In the genomic region with DNA sequence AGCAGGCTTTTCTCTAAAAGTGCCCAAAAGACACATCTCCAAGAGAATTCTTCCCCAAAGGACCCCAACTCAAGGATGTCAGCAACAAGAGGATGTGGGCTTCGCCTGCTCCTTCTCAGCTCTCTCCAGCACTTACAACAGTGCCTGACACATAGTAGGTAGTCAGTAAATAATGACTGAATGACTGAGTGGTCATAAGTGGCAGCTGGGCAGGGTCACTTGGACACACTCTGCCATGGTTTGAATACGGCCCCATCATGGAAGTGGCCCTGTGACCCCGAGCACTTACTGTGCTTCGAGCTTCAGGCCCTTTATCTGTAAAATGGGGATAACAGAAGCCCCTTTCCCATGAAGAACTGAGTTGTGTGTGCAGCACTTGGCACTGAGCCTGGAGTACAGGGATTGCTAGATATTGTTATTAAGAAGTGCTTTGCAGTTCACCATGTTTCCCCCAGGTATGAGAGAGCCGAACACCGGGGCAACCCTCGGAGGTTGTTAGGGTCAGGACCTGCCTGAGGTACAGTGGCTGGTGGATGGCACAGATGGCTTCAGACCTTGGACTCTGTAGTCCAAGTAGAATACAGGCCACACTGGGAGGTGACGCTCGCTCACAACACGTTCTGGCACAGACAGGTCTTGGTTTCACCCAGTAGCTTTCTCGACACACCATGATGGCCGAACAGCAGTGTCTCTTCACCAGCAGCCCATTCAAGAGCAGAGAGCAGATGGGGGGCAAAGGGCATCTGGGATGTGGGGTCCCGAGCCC, we compare ENCODE assay signal across 1 cellular context.
TF ChIP-seq lines count a peak whose summit lies in the region.

No MANE protein-coding gene starts in this region.

TF ChIP-seq in GM23338, 12 proteins besides CTCF, POLR2A, EP300 and RAD21:
- TF ChIP-seq, protein P1, sequence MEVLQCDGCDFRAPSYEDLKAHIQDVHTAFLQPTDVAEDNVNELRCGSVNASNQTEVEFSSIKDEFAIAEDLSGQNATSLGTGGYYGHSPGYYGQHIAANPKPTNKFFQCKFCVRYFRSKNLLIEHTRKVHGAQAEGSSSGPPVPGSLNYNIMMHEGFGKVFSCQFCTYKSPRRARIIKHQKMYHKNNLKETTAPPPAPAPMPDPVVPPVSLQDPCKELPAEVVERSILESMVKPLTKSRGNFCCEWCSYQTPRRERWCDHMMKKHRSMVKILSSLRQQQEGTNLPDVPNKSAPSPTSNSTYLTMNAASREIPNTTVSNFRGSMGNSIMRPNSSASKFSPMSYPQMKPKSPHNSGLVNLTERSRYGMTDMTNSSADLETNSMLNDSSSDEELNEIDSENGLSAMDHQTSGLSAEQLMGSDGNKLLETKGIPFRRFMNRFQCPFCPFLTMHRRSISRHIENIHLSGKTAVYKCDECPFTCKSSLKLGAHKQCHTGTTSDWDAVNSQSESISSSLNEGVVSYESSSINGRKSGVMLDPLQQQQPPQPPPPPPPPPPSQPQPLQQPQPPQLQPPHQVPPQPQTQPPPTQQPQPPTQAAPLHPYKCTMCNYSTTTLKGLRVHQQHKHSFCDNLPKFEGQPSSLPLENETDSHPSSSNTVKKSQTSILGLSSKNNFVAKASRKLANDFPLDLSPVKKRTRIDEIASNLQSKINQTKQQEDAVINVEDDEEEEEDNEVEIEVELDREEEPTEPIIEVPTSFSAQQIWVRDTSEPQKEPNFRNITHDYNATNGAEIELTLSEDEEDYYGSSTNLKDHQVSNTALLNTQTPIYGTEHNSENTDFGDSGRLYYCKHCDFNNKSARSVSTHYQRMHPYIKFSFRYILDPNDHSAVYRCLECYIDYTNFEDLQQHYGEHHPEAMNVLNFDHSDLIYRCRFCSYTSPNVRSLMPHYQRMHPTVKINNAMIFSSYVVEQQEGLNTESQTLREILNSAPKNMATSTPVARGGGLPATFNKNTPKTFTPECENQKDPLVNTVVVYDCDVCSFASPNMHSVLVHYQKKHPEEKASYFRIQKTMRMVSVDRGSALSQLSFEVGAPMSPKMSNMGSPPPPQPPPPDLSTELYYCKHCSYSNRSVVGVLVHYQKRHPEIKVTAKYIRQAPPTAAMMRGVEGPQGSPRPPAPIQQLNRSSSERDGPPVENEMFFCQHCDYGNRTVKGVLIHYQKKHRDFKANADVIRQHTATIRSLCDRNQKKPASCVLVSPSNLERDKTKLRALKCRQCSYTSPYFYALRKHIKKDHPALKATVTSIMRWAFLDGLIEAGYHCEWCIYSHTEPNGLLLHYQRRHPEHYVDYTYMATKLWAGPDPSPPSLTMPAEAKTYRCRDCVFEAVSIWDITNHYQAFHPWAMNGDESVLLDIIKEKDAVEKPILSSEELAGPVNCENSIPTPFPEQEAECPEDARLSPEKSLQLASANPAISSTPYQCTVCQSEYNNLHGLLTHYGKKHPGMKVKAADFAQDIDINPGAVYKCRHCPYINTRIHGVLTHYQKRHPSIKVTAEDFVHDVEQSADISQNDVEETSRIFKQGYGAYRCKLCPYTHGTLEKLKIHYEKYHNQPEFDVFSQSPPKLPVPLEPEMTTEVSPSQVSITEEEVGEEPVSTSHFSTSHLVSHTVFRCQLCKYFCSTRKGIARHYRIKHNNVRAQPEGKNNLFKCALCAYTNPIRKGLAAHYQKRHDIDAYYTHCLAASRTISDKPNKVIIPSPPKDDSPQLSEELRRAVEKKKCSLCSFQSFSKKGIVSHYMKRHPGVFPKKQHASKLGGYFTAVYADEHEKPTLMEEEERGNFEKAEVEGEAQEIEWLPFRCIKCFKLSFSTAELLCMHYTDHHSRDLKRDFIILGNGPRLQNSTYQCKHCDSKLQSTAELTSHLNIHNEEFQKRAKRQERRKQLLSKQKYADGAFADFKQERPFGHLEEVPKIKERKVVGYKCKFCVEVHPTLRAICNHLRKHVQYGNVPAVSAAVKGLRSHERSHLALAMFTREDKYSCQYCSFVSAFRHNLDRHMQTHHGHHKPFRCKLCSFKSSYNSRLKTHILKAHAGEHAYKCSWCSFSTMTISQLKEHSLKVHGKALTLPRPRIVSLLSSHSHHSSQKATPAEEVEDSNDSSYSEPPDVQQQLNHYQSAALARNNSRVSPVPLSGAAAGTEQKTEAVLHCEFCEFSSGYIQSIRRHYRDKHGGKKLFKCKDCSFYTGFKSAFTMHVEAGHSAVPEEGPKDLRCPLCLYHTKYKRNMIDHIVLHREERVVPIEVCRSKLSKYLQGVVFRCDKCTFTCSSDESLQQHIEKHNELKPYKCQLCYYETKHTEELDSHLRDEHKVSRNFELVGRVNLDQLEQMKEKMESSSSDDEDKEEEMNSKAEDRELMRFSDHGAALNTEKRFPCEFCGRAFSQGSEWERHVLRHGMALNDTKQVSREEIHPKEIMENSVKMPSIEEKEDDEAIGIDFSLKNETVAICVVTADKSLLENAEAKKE (CRISPR knock-in tag; IDR thresholded peaks at IDR 0.05), result no peak
- TF ChIP-seq ZNF114 (CRISPR knock-in tag; IDR thresholded peaks at IDR 0.05) (no peak), POLR2AphosphoS5 (IDR thresholded peaks at IDR 0.05; ENCODE audit: low read depth) (no peak), EZH2 (IDR thresholded peaks at IDR 0.05; ENCODE audit: low read depth, unreplicated experiment) (no peak), ZNF331 (CRISPR knock-in tag; IDR thresholded peaks at IDR 0.05; ENCODE audit: low read depth) (no peak)
- TF ChIP-seq, protein P2, sequence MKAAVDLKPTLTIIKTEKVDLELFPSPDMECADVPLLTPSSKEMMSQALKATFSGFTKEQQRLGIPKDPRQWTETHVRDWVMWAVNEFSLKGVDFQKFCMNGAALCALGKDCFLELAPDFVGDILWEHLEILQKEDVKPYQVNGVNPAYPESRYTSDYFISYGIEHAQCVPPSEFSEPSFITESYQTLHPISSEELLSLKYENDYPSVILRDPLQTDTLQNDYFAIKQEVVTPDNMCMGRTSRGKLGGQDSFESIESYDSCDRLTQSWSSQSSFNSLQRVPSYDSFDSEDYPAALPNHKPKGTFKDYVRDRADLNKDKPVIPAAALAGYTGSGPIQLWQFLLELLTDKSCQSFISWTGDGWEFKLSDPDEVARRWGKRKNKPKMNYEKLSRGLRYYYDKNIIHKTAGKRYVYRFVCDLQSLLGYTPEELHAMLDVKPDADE (IDR thresholded peaks at IDR 0.05), result no peak
